24 cellular contexts compared by ENCODE assay signal in genomic region chr6:88704980-88705379, GRCh38.
DNase-seq lines count a peak whose midpoint lies in the region; ATAC-seq, FAIRE-seq and TF ChIP-seq lines count a peak whose summit lies in the region.
"Had no signal": no experiment of that assay in that cellular context is flagged by ENCODE, and none has a peak within 500 bp of the region (broad histone marks: within the 10 kb centered on the region; RNA-seq: fewer than 3 reads in every experiment).

No MANE protein-coding gene starts in this region.

- H4K20me1 ChIP-seq in Loucy (ENCODE audit: insufficient read depth, low read length, poor library complexity, severe bottlenecking) (no peaks in the 10 kb centered on the region), astrocyte (ENCODE audit: insufficient read depth, low read length) (no peaks in the 10 kb centered on the region)

- CTCF ChIA-PET in activated CD8-positive, alpha-beta T cell treated with anti-CD3 and anti-CD28 coated beads for 36 hours (lab: Charles Lee), result no interaction called here
- CTCF ChIA-PET in activated CD8-positive, alpha-beta T cell treated with anti-CD3 and anti-CD28 coated beads, Interleukin-2, amount 10 ng/mL, durations not matched to agents 7 days and 5 days (lab: Charles Lee), result no interaction called here

- H3K9ac ChIP-seq in Loucy (ENCODE audit: low read depth, low read length, poor library complexity, severe bottlenecking) (peak overlapping the region; percentile 57), astrocyte (ENCODE audit: low read length) (no peak overlapping the region)

- POLR2A ChIA-PET in activated CD8-positive, alpha-beta T cell treated with anti-CD3 and anti-CD28 coated beads for 36 hours (lab: Charles Lee), result no interaction called here
- POLR2A ChIA-PET in activated CD8-positive, alpha-beta T cell treated with anti-CD3 and anti-CD28 coated beads, Interleukin-2, amount 10 ng/mL, durations not matched to agents 7 days and 5 days (lab: Charles Lee), result no interaction called here

- H3K27me3 Mint-ChIP-seq in activated CD8-positive, alpha-beta T cell treated with anti-CD3 and anti-CD28 coated beads for 36 hours, result no peaks in the 10 kb centered on the region
- H3K27me3 Mint-ChIP-seq in activated CD8-positive, alpha-beta T cell treated with anti-CD3 and anti-CD28 coated beads, Interleukin-2, amount 10 ng/mL, durations not matched to agents 7 days and 5 days (ENCODE audit: low read depth), result no peaks in the 10 kb centered on the region
- no peaks in the 10 kb centered on the region for H3K27me3 Mint-ChIP-seq in astrocyte (ENCODE audit: low read depth, unreplicated experiment)

- no peaks in the 10 kb centered on the region for H3K9me2 ChIP-seq in Loucy (replicated peaks; ENCODE audit: low read depth, low read length)

- no peaks in the 10 kb centered on the region for H3K9me3 ChIP-seq in Loucy (ENCODE audit: insufficient read depth, low read depth, low read length)
- H3K9me3 ChIP-seq in astrocyte (ENCODE audit: insufficient read depth, low read depth, low read length), result no peaks in the 10 kb centered on the region
- H3K9me3 ChIP-seq in stomach, result no peaks in the 10 kb centered on the region
- H3K9me3 ChIP-seq: neutrophil, SJSA1, transverse colon had no signal

- H3K4me1 ChIP-seq in Loucy (ENCODE audit: insufficient read depth, low read length, poor library complexity, severe bottlenecking) (peaks cover 31% of the 10 kb centered on the region), astrocyte (ENCODE audit: insufficient read depth, low read length) (no peaks in the 10 kb centered on the region), stomach (no peaks in the 10 kb centered on the region)
- H3K4me1 ChIP-seq: SJSA1, transverse colon had no signal

- TF ChIP-seq CTCF in activated CD8-positive, alpha-beta T cell treated with anti-CD3 and anti-CD28 coated beads for 36 hours (IDR thresholded peaks at IDR 0.05), result no peak
- TF ChIP-seq CTCF in Loucy (conservative IDR thresholded peaks at IDR 0.05; ENCODE audit: low read length), result no peak
- TF ChIP-seq CTCF in astrocyte (IDR thresholded peaks at IDR 0.05; ENCODE audit: insufficient read depth, low read depth, low read length), result no peak
- no peak for TF ChIP-seq CTCF in stomach (IDR thresholded peaks at IDR 0.05)

- no peak for TF ChIP-seq EP300 in stomach (IDR thresholded peaks at IDR 0.05)

- H3K27ac ChIP-seq in astrocyte (ENCODE audit: low read depth, low read length), result no peak overlapping the region
- no peak overlapping the region for H3K27ac ChIP-seq in stomach
- H3K27ac ChIP-seq: cardiac muscle cell, HL-60, neutrophil, PC-9, SJSA1, transverse colon had no signal

- H3K36me3 ChIP-seq in Loucy (ENCODE audit: insufficient read depth, low read length), result peaks cover 4% of the 10 kb centered on the region
- no peaks in the 10 kb centered on the region for H3K36me3 ChIP-seq in astrocyte (ENCODE audit: insufficient read depth, low read length)
- no peaks in the 10 kb centered on the region for H3K36me3 ChIP-seq in stomach
- H3K36me3 ChIP-seq: cardiac muscle cell, neutrophil, transverse colon had no signal

- DNase-seq in activated CD8-positive, alpha-beta T cell treated with anti-CD3 and anti-CD28 coated beads for 36 hours, result no peak
- no peak for DNase-seq in activated CD8-positive, alpha-beta T cell treated with anti-CD3 and anti-CD28 coated beads, Interleukin-2, amount 10 ng/mL, durations not matched to agents 7 days and 5 days
- DNase-seq in astrocyte (ENCODE audit: low read depth), result peak; percentile 40
- no peak for DNase-seq in Right ventricle myocardium superior
- DNase-seq in stomach, result no peak
- DNase-seq in activated effector memory CD4-positive, alpha-beta T cell treated with Interleukin-2 at 50 U/mL for 16 hours, result no peak
- DNase-seq: activated CD4-positive, alpha-beta T cell treated with anti-CD3 and anti-CD28 coated beads, Interleukin-2, amount 50 U/mL, for 4 hours; activated gamma-delta T cell treated with Interleukin-2 at 50 U/mL for 16 hours; COR-L47; cortex of kidney; DMS79; NCI-H187; NCI-H774; PC-9; stimulated activated CD4-positive, alpha-beta T cell treated with anti-CD3 and anti-CD28 coated beads, Interleukin-4, amount 100 ng/mL, for 24 hours; transverse colon had no signal

- H3K79me2 ChIP-seq in Loucy (ENCODE audit: insufficient read depth, low read length) (peaks cover 7% of the 10 kb centered on the region; the same call in 1 of the 2 replicates), astrocyte (ENCODE audit: insufficient read depth, low read length) (no peaks in the 10 kb centered on the region)

- peak; percentile 34 for ATAC-seq in activated CD8-positive, alpha-beta T cell treated with anti-CD3 and anti-CD28 coated beads for 36 hours
- no peak for ATAC-seq in activated CD8-positive, alpha-beta T cell treated with anti-CD3 and anti-CD28 coated beads, Interleukin-2, amount 10 ng/mL, durations not matched to agents 7 days and 5 days
- ATAC-seq in HG03280 (IDR thresholded peaks at IDR 0.05; ENCODE audit: unreplicated experiment), result no peak
- no peak for ATAC-seq in Right ventricle myocardium superior (ENCODE audit: poor library complexity)

- no peak overlapping the region for H3K27ac Mint-ChIP-seq in activated CD8-positive, alpha-beta T cell treated with anti-CD3 and anti-CD28 coated beads for 36 hours
- H3K27ac Mint-ChIP-seq in activated CD8-positive, alpha-beta T cell treated with anti-CD3 and anti-CD28 coated beads, Interleukin-2, amount 10 ng/mL, durations not matched to agents 7 days and 5 days, result no peak overlapping the region
- H3K27ac Mint-ChIP-seq in astrocyte (ENCODE audit: unreplicated experiment), result no peak overlapping the region

- H3K4me2 ChIP-seq in Loucy (ENCODE audit: low read depth, low read length, poor library complexity, severe bottlenecking) (peak overlapping the region; percentile 64), astrocyte (ENCODE audit: low read length) (no peak overlapping the region)
- H3K4me2 ChIP-seq: PC-9 had no signal

- peaks cover 33% of the 10 kb centered on the region for H3K4me1 Mint-ChIP-seq in activated CD8-positive, alpha-beta T cell treated with anti-CD3 and anti-CD28 coated beads for 36 hours (ENCODE audit: low read depth)
- H3K4me1 Mint-ChIP-seq in activated CD8-positive, alpha-beta T cell treated with anti-CD3 and anti-CD28 coated beads, Interleukin-2, amount 10 ng/mL, durations not matched to agents 7 days and 5 days (ENCODE audit: low read depth), result peaks cover 2% of the 10 kb centered on the region
- H3K4me1 Mint-ChIP-seq in astrocyte (ENCODE audit: low read depth, unreplicated experiment), result peaks cover under 1% of the 10 kb centered on the region

- no peak for FAIRE-seq in astrocyte (lab: Jason Lieb, UNC)
- FAIRE-seq: A204.1, H54 had no signal

- H3K36me3 Mint-ChIP-seq in activated CD8-positive, alpha-beta T cell treated with anti-CD3 and anti-CD28 coated beads for 36 hours (ENCODE audit: low read depth), result peaks cover 16% of the 10 kb centered on the region
- H3K36me3 Mint-ChIP-seq in activated CD8-positive, alpha-beta T cell treated with anti-CD3 and anti-CD28 coated beads, Interleukin-2, amount 10 ng/mL, durations not matched to agents 7 days and 5 days (ENCODE audit: low read depth), result peaks cover 9% of the 10 kb centered on the region
- no peaks in the 10 kb centered on the region for H3K36me3 Mint-ChIP-seq in astrocyte (ENCODE audit: low read depth, unreplicated experiment)

- H3K4me3 Mint-ChIP-seq in activated CD8-positive, alpha-beta T cell treated with anti-CD3 and anti-CD28 coated beads for 36 hours, result no peak overlapping the region
- no peak overlapping the region for H3K4me3 Mint-ChIP-seq in activated CD8-positive, alpha-beta T cell treated with anti-CD3 and anti-CD28 coated beads, Interleukin-2, amount 10 ng/mL, durations not matched to agents 7 days and 5 days
- H3K4me3 Mint-ChIP-seq in astrocyte (ENCODE audit: unreplicated experiment), result no peak overlapping the region

- H2AFZ ChIP-seq in Loucy (ENCODE audit: low read length), result no peak overlapping the region
- H2AFZ ChIP-seq in astrocyte (ENCODE audit: low read depth, low read length), result no peak overlapping the region
- H2AFZ ChIP-seq: PC-9 had no signal

- WGBS in stomach, 5 donors, result 58 to 93% (median 68%) methylated on average over 1 of the region's 1 CpG

- H3K4me3 ChIP-seq in Loucy (ENCODE audit: low read length, poor library complexity, severe bottlenecking) (peak overlapping the region; percentile 56), astrocyte (ENCODE audit: insufficient read depth, low read depth, low read length) (no peak overlapping the region), stomach (no peak overlapping the region)
- H3K4me3 ChIP-seq: cardiac muscle cell, PC-9, SJSA1, transverse colon had no signal

- intact Hi-C loops in activated CD8-positive, alpha-beta T cell treated with anti-CD3 and anti-CD28 coated beads for 36 hours (cut with micrococcal nuclease), result no loop called here
- intact Hi-C loops in Right ventricle myocardium superior (cut with DNase I) (no loop called here), stomach (cut with DNase I; ENCODE audit: low total_unique reads) (no loop called here)

- H3K27me3 ChIP-seq in Loucy (ENCODE audit: insufficient read depth, low read length, poor library complexity, severe bottlenecking) (no peaks in the 10 kb centered on the region), astrocyte (ENCODE audit: insufficient read depth, low read length) (no peaks in the 10 kb centered on the region), stomach (no peaks in the 10 kb centered on the region)
- H3K27me3 ChIP-seq: cardiac muscle cell, neutrophil, SJSA1, transverse colon had no signal

- no peaks in the 10 kb centered on the region for H3K9me3 Mint-ChIP-seq in activated CD8-positive, alpha-beta T cell treated with anti-CD3 and anti-CD28 coated beads for 36 hours
- H3K9me3 Mint-ChIP-seq in activated CD8-positive, alpha-beta T cell treated with anti-CD3 and anti-CD28 coated beads, Interleukin-2, amount 10 ng/mL, durations not matched to agents 7 days and 5 days (ENCODE audit: insufficient read depth), result no peaks in the 10 kb centered on the region
- peaks cover 4% of the 10 kb centered on the region for H3K9me3 Mint-ChIP-seq in astrocyte (ENCODE audit: unreplicated experiment)

- peaks cover 9% of the 10 kb centered on the region; the same call in 1 of the 2 replicates for H3F3A ChIP-seq in Loucy (ENCODE audit: low read depth)

- TF ChIP-seq POLR2A in stomach (IDR thresholded peaks at IDR 0.05), result no peak
